ENCODE assay signal across 8 cellular contexts in genomic region chr22:28799125-28799833, GRCh38.
DNase-seq lines count a peak whose midpoint lies in the region; ATAC-seq and TF ChIP-seq lines count a peak whose summit lies in the region.

No MANE protein-coding gene starts in this region.

- peak overlapping the region; percentile 78 for H3K9ac ChIP-seq in NT2/D1 (ENCODE audit: insufficient read length, low read depth)

- peak; percentile 92 for DNase-seq in AG09319 (ENCODE audit: extremely low read depth, low read depth)
- DNase-seq in NT2/D1 (ENCODE audit: low read depth, low spot score), result no peak
- DNase-seq in amniotic epithelial cell (ENCODE audit: low read depth), result peak; percentile 98
- DNase-seq in hepatic stellate cell (ENCODE audit: low spot score), result peak; percentile 83
- peak; percentile 42 for DNase-seq in retinal pigment epithelial cell (ENCODE audit: low read depth)
- no peak for DNase-seq in SHP77 (lab: John Stamatoyannopoulos, UW)

- no peaks in the 10 kb centered on the region for H3K9me3 ChIP-seq in NT2/D1 (ENCODE audit: insufficient read depth, low read length)

- H3K27me3 ChIP-seq in NT2/D1 (ENCODE audit: insufficient read depth, insufficient read length), result no peaks in the 10 kb centered on the region

- H3K36me3 ChIP-seq in NT2/D1 (ENCODE audit: insufficient read depth, insufficient read length, low read length), result peaks cover 46% of the 10 kb centered on the region

- ATAC-seq in GM18505 (IDR thresholded peaks at IDR 0.05; ENCODE audit: unreplicated experiment), result no peak
- no peak for ATAC-seq in GM19452 (IDR thresholded peaks at IDR 0.05; ENCODE audit: unreplicated experiment)

- no peak for TF ChIP-seq CTCF in AG09319 (IDR thresholded peaks at IDR 0.05; ENCODE audit: low read depth, low read length)
- no peak for TF ChIP-seq CTCF in retinal pigment epithelial cell (conservative IDR thresholded peaks at IDR 0.05; ENCODE audit: low read depth, low read length)

- TF ChIP-seq POLR2A in GM18505 (IDR thresholded peaks at IDR 0.05; ENCODE audit: borderline replicate concordance, extremely low read depth, insufficient read depth, insufficient read length), result peak; percentile 58

- H3K4me3 ChIP-seq in NT2/D1 (ENCODE audit: insufficient read length, low read depth) (peak overlapping the region; percentile 68), retinal pigment epithelial cell (ENCODE audit: low read length) (peak overlapping the region; percentile 93)

- H3K4me1 ChIP-seq in NT2/D1 (ENCODE audit: insufficient read depth, insufficient read length), result no peaks in the 10 kb centered on the region

Comparison
In these comparisons a context has a peak if more than half of its experiments do, and no peak if none do; other contexts are left out.
1. DNase-seq: peak in AG09319 (single experiment), amniotic epithelial cell (single experiment), hepatic stellate cell (single experiment) and retinal pigment epithelial cell (single experiment); none in NT2/D1 (single experiment) and SHP77 (0 of 2).